In the genomic region with DNA sequence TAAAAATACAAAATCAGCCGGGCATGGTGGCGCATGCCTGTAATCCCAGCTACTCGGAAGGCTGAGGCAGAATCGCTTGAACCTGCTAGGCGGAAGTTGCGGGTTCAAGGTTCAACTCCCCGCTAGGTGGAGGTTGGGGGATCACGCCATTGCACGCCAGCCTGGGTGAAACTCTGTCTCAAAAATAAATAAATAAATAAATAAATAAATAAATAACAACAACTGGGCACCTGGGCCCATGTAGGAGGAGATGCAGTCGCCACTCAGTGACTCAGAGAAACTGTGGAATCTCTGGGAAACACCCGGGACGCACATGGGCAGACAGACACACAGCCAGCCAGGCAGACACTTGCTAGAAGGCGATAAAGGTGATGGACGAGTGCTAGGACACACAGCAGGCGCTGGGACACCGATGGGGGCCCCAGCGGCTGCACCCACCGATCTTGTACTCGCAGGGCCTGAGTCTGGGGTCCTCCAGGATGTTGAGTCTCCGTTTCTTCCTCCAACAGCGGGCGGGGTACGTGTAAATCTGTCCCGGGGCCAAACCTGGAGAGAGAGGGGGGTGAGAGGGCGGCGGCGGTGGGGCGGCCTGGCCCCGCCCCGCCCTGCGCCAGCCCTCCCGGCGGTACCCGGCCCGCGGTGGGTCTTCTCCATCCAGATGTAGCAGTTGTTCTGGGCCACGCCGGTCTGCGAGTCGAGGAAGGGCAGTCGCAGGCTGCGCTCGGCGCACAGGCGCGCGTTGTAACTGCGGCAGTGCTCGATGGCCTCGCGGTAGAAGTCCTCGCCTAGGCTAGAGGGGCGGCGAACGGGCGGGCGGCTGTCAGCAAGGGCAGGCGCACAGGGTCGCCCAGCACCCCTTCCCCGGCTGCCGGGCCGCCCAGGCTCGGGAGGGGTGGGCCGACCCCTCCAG, we compare ENCODE assay signal across 1 cellular context.
A peak's percentile ranks its signal among the peaks of the same experiment; 100 is the strongest.
TF ChIP-seq lines count a peak whose summit lies in the region.

No MANE protein-coding gene starts in this region.

TF ChIP-seq in GM23338, 12 proteins besides CTCF, POLR2A, EP300 and RAD21 (continued from another document):
- TF ChIP-seq, protein P1, sequence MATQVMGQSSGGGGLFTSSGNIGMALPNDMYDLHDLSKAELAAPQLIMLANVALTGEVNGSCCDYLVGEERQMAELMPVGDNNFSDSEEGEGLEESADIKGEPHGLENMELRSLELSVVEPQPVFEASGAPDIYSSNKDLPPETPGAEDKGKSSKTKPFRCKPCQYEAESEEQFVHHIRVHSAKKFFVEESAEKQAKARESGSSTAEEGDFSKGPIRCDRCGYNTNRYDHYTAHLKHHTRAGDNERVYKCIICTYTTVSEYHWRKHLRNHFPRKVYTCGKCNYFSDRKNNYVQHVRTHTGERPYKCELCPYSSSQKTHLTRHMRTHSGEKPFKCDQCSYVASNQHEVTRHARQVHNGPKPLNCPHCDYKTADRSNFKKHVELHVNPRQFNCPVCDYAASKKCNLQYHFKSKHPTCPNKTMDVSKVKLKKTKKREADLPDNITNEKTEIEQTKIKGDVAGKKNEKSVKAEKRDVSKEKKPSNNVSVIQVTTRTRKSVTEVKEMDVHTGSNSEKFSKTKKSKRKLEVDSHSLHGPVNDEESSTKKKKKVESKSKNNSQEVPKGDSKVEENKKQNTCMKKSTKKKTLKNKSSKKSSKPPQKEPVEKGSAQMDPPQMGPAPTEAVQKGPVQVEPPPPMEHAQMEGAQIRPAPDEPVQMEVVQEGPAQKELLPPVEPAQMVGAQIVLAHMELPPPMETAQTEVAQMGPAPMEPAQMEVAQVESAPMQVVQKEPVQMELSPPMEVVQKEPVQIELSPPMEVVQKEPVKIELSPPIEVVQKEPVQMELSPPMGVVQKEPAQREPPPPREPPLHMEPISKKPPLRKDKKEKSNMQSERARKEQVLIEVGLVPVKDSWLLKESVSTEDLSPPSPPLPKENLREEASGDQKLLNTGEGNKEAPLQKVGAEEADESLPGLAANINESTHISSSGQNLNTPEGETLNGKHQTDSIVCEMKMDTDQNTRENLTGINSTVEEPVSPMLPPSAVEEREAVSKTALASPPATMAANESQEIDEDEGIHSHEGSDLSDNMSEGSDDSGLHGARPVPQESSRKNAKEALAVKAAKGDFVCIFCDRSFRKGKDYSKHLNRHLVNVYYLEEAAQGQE (IDR thresholded peaks at IDR 0.05; ENCODE audit: unreplicated experiment) = peak; percentile 6
- TF ChIP-seq CREB1 (CRISPR knock-in tag; IDR thresholded peaks at IDR 0.05; ENCODE audit: low read depth) (no peak), EZH2 (IDR thresholded peaks at IDR 0.05; ENCODE audit: low read depth, unreplicated experiment) (no peak), NANOG (IDR thresholded peaks at IDR 0.05; ENCODE audit: borderline replicate concordance) (no peak), ZNF114 (CRISPR knock-in tag; IDR thresholded peaks at IDR 0.05) (no peak)
- TF ChIP-seq, protein P2, sequence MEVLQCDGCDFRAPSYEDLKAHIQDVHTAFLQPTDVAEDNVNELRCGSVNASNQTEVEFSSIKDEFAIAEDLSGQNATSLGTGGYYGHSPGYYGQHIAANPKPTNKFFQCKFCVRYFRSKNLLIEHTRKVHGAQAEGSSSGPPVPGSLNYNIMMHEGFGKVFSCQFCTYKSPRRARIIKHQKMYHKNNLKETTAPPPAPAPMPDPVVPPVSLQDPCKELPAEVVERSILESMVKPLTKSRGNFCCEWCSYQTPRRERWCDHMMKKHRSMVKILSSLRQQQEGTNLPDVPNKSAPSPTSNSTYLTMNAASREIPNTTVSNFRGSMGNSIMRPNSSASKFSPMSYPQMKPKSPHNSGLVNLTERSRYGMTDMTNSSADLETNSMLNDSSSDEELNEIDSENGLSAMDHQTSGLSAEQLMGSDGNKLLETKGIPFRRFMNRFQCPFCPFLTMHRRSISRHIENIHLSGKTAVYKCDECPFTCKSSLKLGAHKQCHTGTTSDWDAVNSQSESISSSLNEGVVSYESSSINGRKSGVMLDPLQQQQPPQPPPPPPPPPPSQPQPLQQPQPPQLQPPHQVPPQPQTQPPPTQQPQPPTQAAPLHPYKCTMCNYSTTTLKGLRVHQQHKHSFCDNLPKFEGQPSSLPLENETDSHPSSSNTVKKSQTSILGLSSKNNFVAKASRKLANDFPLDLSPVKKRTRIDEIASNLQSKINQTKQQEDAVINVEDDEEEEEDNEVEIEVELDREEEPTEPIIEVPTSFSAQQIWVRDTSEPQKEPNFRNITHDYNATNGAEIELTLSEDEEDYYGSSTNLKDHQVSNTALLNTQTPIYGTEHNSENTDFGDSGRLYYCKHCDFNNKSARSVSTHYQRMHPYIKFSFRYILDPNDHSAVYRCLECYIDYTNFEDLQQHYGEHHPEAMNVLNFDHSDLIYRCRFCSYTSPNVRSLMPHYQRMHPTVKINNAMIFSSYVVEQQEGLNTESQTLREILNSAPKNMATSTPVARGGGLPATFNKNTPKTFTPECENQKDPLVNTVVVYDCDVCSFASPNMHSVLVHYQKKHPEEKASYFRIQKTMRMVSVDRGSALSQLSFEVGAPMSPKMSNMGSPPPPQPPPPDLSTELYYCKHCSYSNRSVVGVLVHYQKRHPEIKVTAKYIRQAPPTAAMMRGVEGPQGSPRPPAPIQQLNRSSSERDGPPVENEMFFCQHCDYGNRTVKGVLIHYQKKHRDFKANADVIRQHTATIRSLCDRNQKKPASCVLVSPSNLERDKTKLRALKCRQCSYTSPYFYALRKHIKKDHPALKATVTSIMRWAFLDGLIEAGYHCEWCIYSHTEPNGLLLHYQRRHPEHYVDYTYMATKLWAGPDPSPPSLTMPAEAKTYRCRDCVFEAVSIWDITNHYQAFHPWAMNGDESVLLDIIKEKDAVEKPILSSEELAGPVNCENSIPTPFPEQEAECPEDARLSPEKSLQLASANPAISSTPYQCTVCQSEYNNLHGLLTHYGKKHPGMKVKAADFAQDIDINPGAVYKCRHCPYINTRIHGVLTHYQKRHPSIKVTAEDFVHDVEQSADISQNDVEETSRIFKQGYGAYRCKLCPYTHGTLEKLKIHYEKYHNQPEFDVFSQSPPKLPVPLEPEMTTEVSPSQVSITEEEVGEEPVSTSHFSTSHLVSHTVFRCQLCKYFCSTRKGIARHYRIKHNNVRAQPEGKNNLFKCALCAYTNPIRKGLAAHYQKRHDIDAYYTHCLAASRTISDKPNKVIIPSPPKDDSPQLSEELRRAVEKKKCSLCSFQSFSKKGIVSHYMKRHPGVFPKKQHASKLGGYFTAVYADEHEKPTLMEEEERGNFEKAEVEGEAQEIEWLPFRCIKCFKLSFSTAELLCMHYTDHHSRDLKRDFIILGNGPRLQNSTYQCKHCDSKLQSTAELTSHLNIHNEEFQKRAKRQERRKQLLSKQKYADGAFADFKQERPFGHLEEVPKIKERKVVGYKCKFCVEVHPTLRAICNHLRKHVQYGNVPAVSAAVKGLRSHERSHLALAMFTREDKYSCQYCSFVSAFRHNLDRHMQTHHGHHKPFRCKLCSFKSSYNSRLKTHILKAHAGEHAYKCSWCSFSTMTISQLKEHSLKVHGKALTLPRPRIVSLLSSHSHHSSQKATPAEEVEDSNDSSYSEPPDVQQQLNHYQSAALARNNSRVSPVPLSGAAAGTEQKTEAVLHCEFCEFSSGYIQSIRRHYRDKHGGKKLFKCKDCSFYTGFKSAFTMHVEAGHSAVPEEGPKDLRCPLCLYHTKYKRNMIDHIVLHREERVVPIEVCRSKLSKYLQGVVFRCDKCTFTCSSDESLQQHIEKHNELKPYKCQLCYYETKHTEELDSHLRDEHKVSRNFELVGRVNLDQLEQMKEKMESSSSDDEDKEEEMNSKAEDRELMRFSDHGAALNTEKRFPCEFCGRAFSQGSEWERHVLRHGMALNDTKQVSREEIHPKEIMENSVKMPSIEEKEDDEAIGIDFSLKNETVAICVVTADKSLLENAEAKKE (CRISPR knock-in tag; IDR thresholded peaks at IDR 0.05) = no peak
